ENCODE assay signal across 26 cellular contexts in the genomic region with DNA sequence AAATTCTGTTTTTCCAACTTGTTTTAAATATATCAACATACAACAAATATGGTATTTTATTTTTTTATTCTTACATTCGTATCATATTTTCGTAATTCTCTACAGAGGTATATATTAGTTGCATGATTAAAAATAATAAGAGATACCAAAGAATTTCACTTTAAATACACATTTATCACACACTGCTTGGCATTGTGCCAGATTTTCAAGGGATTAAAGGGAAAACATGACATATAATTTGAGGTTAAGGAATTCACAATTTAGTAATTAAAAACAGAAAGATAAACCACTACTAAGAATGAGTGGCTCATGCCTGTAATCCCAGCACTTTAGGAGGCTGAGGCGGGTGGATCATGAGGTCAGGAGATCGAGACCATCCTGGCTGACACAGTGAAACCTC.
"Had no signal": no experiment of that assay in that cellular context is flagged by ENCODE, and none has a peak within 500 bp of the region (broad histone marks: within the 10 kb centered on the region; RNA-seq: fewer than 3 reads in every experiment).

No MANE protein-coding gene starts in this region.

- H3K4me3 ChIP-seq: left ventricle myocardium inferior, lung, ovary, prostate gland, sigmoid colon, spleen, suprapubic skin, thoracic aorta, tibial artery, uterus had no signal

- H3K36me3 Mint-ChIP-seq: immature natural killer cell; mesothelial cell of epicardium; naive B cell; stimulated activated effector memory CD8-positive, alpha-beta T cell treated with anti-CD3 and anti-CD28 coated beads, Interleukin-12 subunit alpha, Interleukin-12 subunit beta, amount 100 ng/mL, for 72 hours had no signal

- H3K4me1 ChIP-seq: left ventricle myocardium inferior, prostate gland, sigmoid colon, suprapubic skin, uterus had no signal

- ATAC-seq: natural killer cell treated with Interleukin-12 subunit alpha and Interleukin-12 subunit beta and Interleukin-15 and Interleukin-18, amount 100 ng/mL, for 72 hours; right cardiac atrium; stimulated activated effector memory CD8-positive, alpha-beta T cell treated with anti-CD3 and anti-CD28 coated beads, Interleukin-12 subunit alpha, Interleukin-12 subunit beta, amount 100 ng/mL, for 72 hours had no signal

- H3K36me3 ChIP-seq: left ventricle myocardium inferior, ovary, prostate gland, sigmoid colon, spleen, suprapubic skin, thoracic aorta, tibial artery, uterus had no signal

- H3K27ac Mint-ChIP-seq: mesothelial cell of epicardium; naive B cell; natural killer cell treated with Interleukin-12 subunit alpha and Interleukin-12 subunit beta and Interleukin-15 and Interleukin-18, amount 100 ng/mL, for 72 hours; stimulated activated effector memory CD8-positive, alpha-beta T cell treated with anti-CD3 and anti-CD28 coated beads, Interleukin-12 subunit alpha, Interleukin-12 subunit beta, amount 100 ng/mL, for 72 hours; stimulated activated naive CD8-positive, alpha-beta T cell treated with anti-CD3 and anti-CD28 coated beads, Interleukin-15, Interleukin-2, amounts not matched to agents 100 ng/mL and 50 ng/mL, for 24 hours had no signal

- H3K9me3 ChIP-seq: left ventricle myocardium inferior, ovary, prostate gland, sigmoid colon, spleen, suprapubic skin, thoracic aorta, tibial artery, uterus had no signal

- H3K27me3 ChIP-seq: ovary, sigmoid colon, spleen, suprapubic skin, tibial artery, uterus had no signal

- H3K27ac ChIP-seq: left ventricle myocardium inferior, ovary, prostate gland, sigmoid colon, spleen, suprapubic skin, thoracic aorta, tibial artery, uterus had no signal

- H3K9me3 Mint-ChIP-seq: mesothelial cell of epicardium; stimulated activated naive CD8-positive, alpha-beta T cell treated with anti-CD3 and anti-CD28 coated beads, Interleukin-15, Interleukin-2, amounts not matched to agents 100 ng/mL and 50 ng/mL, for 24 hours had no signal

- DNase-seq: hypothalamus; immature natural killer cell; islet precursor cell; left ventricle myocardium inferior; mesendoderm; naive B cell; ovary; posterior cingulate gyrus; retina; right cardiac atrium; sigmoid colon; small intestine; spleen; stimulated activated CD4-positive, alpha-beta T cell treated with anti-CD3 and anti-CD28 coated beads, Interleukin-4, amount 100 ng/mL, for 24 hours; stimulated activated naive CD4-positive, alpha-beta T cell; tibial artery; trophoblast cell; uterus had no signal
